Comparison of ENCODE assay signal across 8 cellular contexts in genomic region chr16:20741555-20742285, GRCh38. TPM values are rescaled to one million over a fixed set of nuclear protein-coding genes. Genes with fewer than 3 reads are reported as not detected.
DNase-seq lines count a peak whose midpoint lies in the region; ATAC-seq and TF ChIP-seq lines count a peak whose summit lies in the region.

A gene with protein sequence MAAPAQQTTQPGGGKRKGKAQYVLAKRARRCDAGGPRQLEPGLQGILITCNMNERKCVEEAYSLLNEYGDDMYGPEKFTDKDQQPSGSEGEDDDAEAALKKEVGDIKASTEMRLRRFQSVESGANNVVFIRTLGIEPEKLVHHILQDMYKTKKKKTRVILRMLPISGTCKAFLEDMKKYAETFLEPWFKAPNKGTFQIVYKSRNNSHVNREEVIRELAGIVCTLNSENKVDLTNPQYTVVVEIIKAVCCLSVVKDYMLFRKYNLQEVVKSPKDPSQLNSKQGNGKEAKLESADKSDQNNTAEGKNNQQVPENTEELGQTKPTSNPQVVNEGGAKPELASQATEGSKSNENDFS (minus strand): TSS chr16:20741818. CDS start chr16:20741739, 79 bp downstream.

- H3K27ac ChIP-seq in KMS-11 (peak within 1 kb of the TSS; percentile 85), Peyer's patch (peak within 1 kb of the TSS; percentile 91 to 99 (median 99)), esophagus muscularis mucosa (replicated peaks in 1 of 4) (peak within 1 kb of the TSS; percentile 94 to 99 (median 96))

- H3K27me3 ChIP-seq in KMS-11 (ENCODE audit: insufficient read depth, low read depth) (no peaks in the 10 kb centered on the region), Peyer's patch (no peaks in the 10 kb centered on the region), esophagus muscularis mucosa (no peaks in the 10 kb centered on the region)

- DNase-seq in DMS79 treated with DMSO at 0.1 percent for 48 hours (lab: John Stamatoyannopoulos, UW) = peak; percentile 81
- DNase-seq in Peyer's patch = peak; percentile 99
- peak; percentile 99 for DNase-seq in activated T-cell treated with anti-CD3 and anti-CD28 coated beads, Interleukin-2, amount 50 U/mL, for 48 hours
- DNase-seq in esophagus muscularis mucosa (ENCODE audit: extremely low spot score) = peak; percentile 99
- DNase-seq in myocyte (ENCODE audit: low read depth) = peak; percentile 96
- peak; percentile 95 for DNase-seq in stimulated activated CD8-positive, alpha-beta memory T cell treated with anti-CD3 and anti-CD28 coated beads, Interleukin-7, amount 100 ng/mL, for 4 hours (ENCODE audit: low read depth in 2 of 2)

- H3K4me1 ChIP-seq in KMS-11 (ENCODE audit: low read depth, poor library complexity, severe bottlenecking) (peaks cover 25% of the 10 kb centered on the region), Peyer's patch (peaks cover 3 to 18% (median 4%) of the 10 kb centered on the region in 4 donors), esophagus muscularis mucosa (peaks cover 15 to 35% (median 33%) of the 10 kb centered on the region in 4 donors)

- peak; percentile 82 for ATAC-seq in GM21737 (IDR thresholded peaks at IDR 0.05; ENCODE audit: unreplicated experiment)

- TF ChIP-seq POLR2A in Peyer's patch (IDR thresholded peaks at IDR 0.05) (peak; percentile 76 to 77), esophagus muscularis mucosa (IDR thresholded peaks at IDR 0.05; ENCODE audit: low read depth) (peak; percentile 88)

- peak within 1 kb of the TSS; percentile 85 for H3K4me2 ChIP-seq in KMS-11

- H3K4me3 ChIP-seq in KMS-11 (IDR thresholded peaks at IDR 0.05; ENCODE audit: insufficient read depth, low read depth, low read length) = no peak within 1 kb of the TSS
- peak within 1 kb of the TSS; percentile 76 to 98 (median 96) for H3K4me3 ChIP-seq in Peyer's patch
- H3K4me3 ChIP-seq in esophagus muscularis mucosa = peak within 1 kb of the TSS; percentile 69 to 97 (median 88)

- peaks cover 10% of the 10 kb centered on the region for H4K20me1 ChIP-seq in KMS-11 (ENCODE audit: insufficient read depth)

- H3K9ac ChIP-seq in KMS-11 = peak within 1 kb of the TSS; percentile 83

- intact Hi-C loops in esophagus muscularis mucosa (cut with DNase I) = no loop called here

- TF ChIP-seq EP300 in esophagus muscularis mucosa (IDR thresholded peaks at IDR 0.05) = no peak

- no peak for TF ChIP-seq CTCF in KMS-11 (conservative IDR thresholded peaks at IDR 0.05; ENCODE audit: low read depth, low read length)
- peak in 3 of 6 experiments; percentile 9 to 28 (median 26) for TF ChIP-seq CTCF in Peyer's patch (IDR thresholded peaks at IDR 0.05)
- peak in 2 of 3 experiments; percentile 28 to 30 for TF ChIP-seq CTCF in esophagus muscularis mucosa (IDR thresholded peaks at IDR 0.05)

- 7% methylated on average over 2 of the region's 42 CpGs for WGBS in esophagus muscularis mucosa

- peaks cover 35% of the 10 kb centered on the region for H3K79me2 ChIP-seq in KMS-11 (ENCODE audit: insufficient read depth, low read depth)

- H2AFZ ChIP-seq in KMS-11 (ENCODE audit: low read depth) = peak within 1 kb of the TSS; percentile 89; the same call in 1 of the 2 replicates

- peaks cover 13% of the 10 kb centered on the region for H3K36me3 ChIP-seq in KMS-11 (ENCODE audit: insufficient read depth)
- H3K36me3 ChIP-seq in Peyer's patch = peaks cover 0 to 22% (median 5%) of the 10 kb centered on the region in 3 donors
- peaks cover 10 to 29% (median 23%) of the 10 kb centered on the region in 4 donors for H3K36me3 ChIP-seq in esophagus muscularis mucosa

- H3K9me3 ChIP-seq in Peyer's patch = no peaks in the 10 kb centered on the region
- no peaks in the 10 kb centered on the region for H3K9me3 ChIP-seq in esophagus muscularis mucosa

RNA-seq across cellular contexts. Expression of the gene that starts here (rescaled TPM):
- total RNA-seq in Peyer's patch (10 to 100 TPM; 23.1 to 68.8 (median 49.1) TPM), esophagus muscularis mucosa (100 to 1,000 TPM in 1 of 4 donors, 10 to 100 TPM in 3; 54.0 to 102 (median 84.0) TPM), myocyte (41.0 and 50.5 TPM in 2 replicates)
- 12.6 TPM for polyA plus RNA-seq in myocyte (2012)
